In genomic region chr16:77213542-77214108, GRCh38 we compare ENCODE assay signal across 8 cellular contexts. TPM values are rescaled to one million over a fixed set of nuclear protein-coding genes. Genes with fewer than 3 reads are reported as not detected.
DNase-seq lines count a peak whose midpoint lies in the region; ATAC-seq and TF ChIP-seq lines count a peak whose summit lies in the region.

No MANE protein-coding gene starts in this region.

- H3K27me3 ChIP-seq in right atrium auricular region: no peaks in the 10 kb centered on the region
- H3K27me3 ChIP-seq in upper lobe of left lung: no peaks in the 10 kb centered on the region
- peaks cover 13 to 25% (median 18%) of the 10 kb centered on the region in 3 donors for H3K27me3 ChIP-seq in gastrocnemius medialis

- H3K4me1 ChIP-seq in right atrium auricular region (peaks cover 0 to 28% of the 10 kb centered on the region in 2 donors), upper lobe of left lung (peaks cover 0 to 24% (median 15%) of the 10 kb centered on the region in 4 donors), gastrocnemius medialis (peaks cover 0 to 14% of the 10 kb centered on the region in 2 donors)

- CTCF ChIA-PET in activated B cell treated with CpG ODN at 0.5 μM for 24 hours (lab: Charles Lee): no interaction called here

- POLR2A ChIA-PET in activated B cell treated with CpG ODN at 0.5 μM for 24 hours (lab: Charles Lee): no interaction called here

- TF ChIP-seq POLR2A in upper lobe of left lung (IDR thresholded peaks at IDR 0.05) (no peak), gastrocnemius medialis (IDR thresholded peaks at IDR 0.05) (no peak)

- H3K27me3 Mint-ChIP-seq in activated B cell treated with CpG ODN at 0.5 μM for 24 hours: no peaks in the 10 kb centered on the region

- in situ Hi-C loops in gastrocnemius medialis (cut with MboI; ENCODE audit: low sequenced_read_pairs in 4 of 4): no loop called here

- DNase-seq in Right ventricle myocardium inferior (ENCODE audit: missing footprints) (no peak), cardiac septum (ENCODE audit: low spot score) (no peak), activated B cell treated with CpG ODN at 0.5 μM for 24 hours (no peak), right atrium auricular region (ENCODE audit: low spot score) (peak; percentile 69), upper lobe of left lung (no peak), gastrocnemius medialis (no peak), mucosa of gallbladder (ENCODE audit: low spot score) (no peak)

- ATAC-seq in Right ventricle myocardium inferior: peak; percentile 22
- no peak for ATAC-seq in activated B cell treated with CpG ODN at 0.5 μM for 24 hours (ENCODE audit: low read depth)
- peak; percentile 8 to 46 for ATAC-seq in upper lobe of left lung (ENCODE audit: low FRiP score in 2 of 2)
- no peak for ATAC-seq in HG03460 (IDR thresholded peaks at IDR 0.05; ENCODE audit: unreplicated experiment)
- no peak for ATAC-seq in gastrocnemius medialis

- no peak for TF ChIP-seq EP300 in upper lobe of left lung (IDR thresholded peaks at IDR 0.05)

- intact Hi-C loops in Right ventricle myocardium inferior (cut with DNase I): no loop called here
- intact Hi-C loops in cardiac septum (cut with DNase I): no loop called here
- intact Hi-C loops in activated B cell treated with CpG ODN at 0.5 μM for 24 hours (cut with micrococcal nuclease): loop anchor here (5.0 kb wide), 5 partner anchors 509 to 1751 kb away; partner anchors contain the start of genes GABARAPL2, KARS1, NUDT7 and TERF2IP
- intact Hi-C loops in gastrocnemius medialis (cut with DNase I; ENCODE audit: low total_unique reads): no loop called here

- peak overlapping the region; percentile 89 for H3K4me3 Mint-ChIP-seq in activated B cell treated with CpG ODN at 0.5 μM for 24 hours

- WGBS in upper lobe of left lung, 2 donors: 89 to 92% methylated on average over 14 to 15 of the region's 15 CpGs

- H3K27ac ChIP-seq in right atrium auricular region (no peak overlapping the region), upper lobe of left lung (no peak overlapping the region), gastrocnemius medialis (no peak overlapping the region)

- TF ChIP-seq CTCF in activated B cell treated with CpG ODN at 0.5 μM for 24 hours (IDR thresholded peaks at IDR 0.05) (no peak), right atrium auricular region (IDR thresholded peaks at IDR 0.05) (no peak), upper lobe of left lung (IDR thresholded peaks at IDR 0.05) (no peak), gastrocnemius medialis (IDR thresholded peaks at IDR 0.05 in 4 of 5, conservative IDR thresholded peaks at IDR 0.05 in 1 of 5) (no peak)

- no peaks in the 10 kb centered on the region for H3K9me3 Mint-ChIP-seq in activated B cell treated with CpG ODN at 0.5 μM for 24 hours

- peaks cover 9% of the 10 kb centered on the region for H3K4me1 Mint-ChIP-seq in activated B cell treated with CpG ODN at 0.5 μM for 24 hours

- H3K9me3 ChIP-seq in right atrium auricular region (no peaks in the 10 kb centered on the region), upper lobe of left lung (no peaks in the 10 kb centered on the region), gastrocnemius medialis (no peaks in the 10 kb centered on the region)

- H3K36me3 Mint-ChIP-seq in activated B cell treated with CpG ODN at 0.5 μM for 24 hours (ENCODE audit: low read depth): peaks cover 2% of the 10 kb centered on the region

- H3K4me3 ChIP-seq in right atrium auricular region: no peak overlapping the region
- no peak overlapping the region for H3K4me3 ChIP-seq in upper lobe of left lung
- H3K4me3 ChIP-seq in gastrocnemius medialis: no peak overlapping the region

- H3K36me3 ChIP-seq in right atrium auricular region: no peaks in the 10 kb centered on the region
- H3K36me3 ChIP-seq in upper lobe of left lung: no peaks in the 10 kb centered on the region
- no peaks in the 10 kb centered on the region for H3K36me3 ChIP-seq in gastrocnemius medialis

- no peak overlapping the region for H3K27ac Mint-ChIP-seq in activated B cell treated with CpG ODN at 0.5 μM for 24 hours

RNA-seq across cellular contexts. Expression of gene SYCE1L, which starts 14.4 kb away (rescaled TPM):
- not detected for total RNA-seq in Right ventricle myocardium inferior
- 0.83 TPM for total RNA-seq in cardiac septum
- total RNA-seq in activated B cell treated with CpG ODN at 0.5 μM for 24 hours: 5.1 and 6.3 TPM in 2 replicates
- 1 to 10 TPM in 1 of 2 donors, not detected in 1; 1.8 TPM for total RNA-seq in right atrium auricular region
- total RNA-seq in upper lobe of left lung: 1 to 10 TPM in 2 of 6 donors, not detected in 4; 4.3 to 5.8 TPM
- not detected for total RNA-seq in gastrocnemius medialis
- 2.3 TPM for total RNA-seq in mucosa of gallbladder

RNA-seq across cellular contexts. Expression of gene MON1B, which starts 22.6 kb away (rescaled TPM):
- total RNA-seq in Right ventricle myocardium inferior: 14.4 TPM
- 21.3 TPM for total RNA-seq in cardiac septum
- total RNA-seq in activated B cell treated with CpG ODN at 0.5 μM for 24 hours: 70.7 and 73.2 TPM in 2 replicates
- total RNA-seq in right atrium auricular region: 10 to 100 TPM; 10.8 to 17.6 TPM
- 10 to 100 TPM; 32.1 to 75.2 (median 52.5) TPM for total RNA-seq in upper lobe of left lung
- 10 to 100 TPM in 2 of 4 donors, 1 to 10 TPM in 2; 6.6 to 14.6 (median 10.6) TPM for total RNA-seq in gastrocnemius medialis
- 86.3 TPM for total RNA-seq in mucosa of gallbladder

Comparison
In these comparisons a context has a peak if more than half of its experiments do, and no peak if none do; other contexts are left out.
1. ATAC-seq: peak in Right ventricle myocardium inferior (single experiment) and upper lobe of left lung (2 of 2); none in activated B cell treated with CpG ODN at 0.5 μM for 24 hours (single experiment), HG03460 (single experiment) and gastrocnemius medialis (0 of 2).